Comparison of ENCODE assay signal across 8 cellular contexts in the genomic region with DNA sequence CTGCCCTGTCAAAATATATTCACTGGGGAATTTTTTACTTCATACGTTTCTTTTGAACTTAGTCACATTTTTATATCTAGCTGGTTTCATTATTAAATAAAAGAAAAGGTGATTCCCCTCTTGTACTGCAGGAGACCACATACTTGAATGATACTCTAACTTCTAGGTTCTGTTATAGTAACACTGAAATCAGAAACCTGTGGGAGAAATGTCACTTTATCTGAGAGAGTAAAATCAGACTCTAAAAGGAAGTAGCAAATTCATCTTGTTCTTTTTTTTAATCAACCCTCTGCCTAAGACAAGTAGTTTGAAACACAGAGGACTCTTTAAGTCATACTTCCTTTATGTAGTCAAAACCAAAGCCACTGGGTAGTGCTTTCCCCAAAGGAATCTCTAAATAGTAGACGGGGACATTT. TPM values are rescaled to one million over a fixed set of nuclear protein-coding genes. Genes with fewer than 3 reads are reported as not detected.
DNase-seq lines count a peak whose midpoint lies in the region; ATAC-seq and TF ChIP-seq lines count a peak whose summit lies in the region.

No MANE protein-coding gene starts in this region.

- H3K4me3 Mint-ChIP-seq in activated T-cell treated with anti-CD3 and anti-CD28 coated beads, Interleukin-2, amount 50 U/mL, for 24 hours, result peak overlapping the region; percentile 79
- peak overlapping the region; percentile 83 for H3K4me3 Mint-ChIP-seq in activated CD8-positive, alpha-beta T cell treated with anti-CD3 and anti-CD28 coated beads for 36 hours
- H3K4me3 Mint-ChIP-seq in stimulated activated naive CD8-positive, alpha-beta T cell treated with anti-CD3 and anti-CD28 coated beads, Interleukin-15, Interleukin-2, amounts not matched to agents 100 ng/mL and 50 ng/mL, for 24 hours, result peak overlapping the region; percentile 79
- H3K4me3 Mint-ChIP-seq in Calu3 (ENCODE audit: low read depth, unreplicated experiment), result no peak overlapping the region

- BruUV-seq in Calu3 (replicated peaks; lab: Mats Ljungman, UMichigan), result no TSS peak

- ATAC-seq in HG03135 (IDR thresholded peaks at IDR 0.05; ENCODE audit: unreplicated experiment), result peak; percentile 46
- peak; percentile 54 for ATAC-seq in activated CD8-positive, alpha-beta T cell treated with anti-CD3 and anti-CD28 coated beads for 36 hours

- intact Hi-C loops in activated CD8-positive, alpha-beta T cell treated with anti-CD3 and anti-CD28 coated beads for 36 hours (cut with micrococcal nuclease), result no loop called here
- intact Hi-C loops in Calu3 (cut with micrococcal nuclease; ENCODE audit: unreplicated experiment), result no loop called here

- DNase-seq in activated T-cell treated with anti-CD3 and anti-CD28 coated beads, Interleukin-2, amount 50 U/mL, for 24 hours, result no peak
- no peak for DNase-seq in activated T-cell treated with anti-CD3 and anti-CD28 coated beads for 4 hours
- DNase-seq in activated CD8-positive, alpha-beta T cell treated with anti-CD3 and anti-CD28 coated beads for 36 hours, result no peak
- no peak for DNase-seq in C1 segment of cervical spinal cord (lab: John Stamatoyannopoulos, UW)
- DNase-seq in GM03348 (ENCODE audit: low spot score), result no peak
- no peak for DNase-seq in Calu3

- H3K27ac Mint-ChIP-seq in activated T-cell treated with anti-CD3 and anti-CD28 coated beads, Interleukin-2, amount 50 U/mL, for 24 hours, result peak overlapping the region; percentile 99
- H3K27ac Mint-ChIP-seq in activated CD8-positive, alpha-beta T cell treated with anti-CD3 and anti-CD28 coated beads for 36 hours, result peak overlapping the region; percentile 97
- H3K27ac Mint-ChIP-seq in stimulated activated naive CD8-positive, alpha-beta T cell treated with anti-CD3 and anti-CD28 coated beads, Interleukin-15, Interleukin-2, amounts not matched to agents 100 ng/mL and 50 ng/mL, for 24 hours, result peak overlapping the region; percentile 97
- no peak overlapping the region for H3K27ac Mint-ChIP-seq in Calu3 (ENCODE audit: unreplicated experiment)

- no peak for TF ChIP-seq CTCF in activated CD8-positive, alpha-beta T cell treated with anti-CD3 and anti-CD28 coated beads for 36 hours (IDR thresholded peaks at IDR 0.05)
- TF ChIP-seq CTCF in Calu3 (IDR thresholded peaks at IDR 0.05; ENCODE audit: unreplicated experiment), result no peak

- H3K36me3 Mint-ChIP-seq in activated T-cell treated with anti-CD3 and anti-CD28 coated beads, Interleukin-2, amount 50 U/mL, for 24 hours (ENCODE audit: low read depth), result peaks cover 99% of the 10 kb centered on the region
- H3K36me3 Mint-ChIP-seq in activated CD8-positive, alpha-beta T cell treated with anti-CD3 and anti-CD28 coated beads for 36 hours (ENCODE audit: low read depth), result peaks cover 94% of the 10 kb centered on the region
- peaks cover 96% of the 10 kb centered on the region for H3K36me3 Mint-ChIP-seq in stimulated activated naive CD8-positive, alpha-beta T cell treated with anti-CD3 and anti-CD28 coated beads, Interleukin-15, Interleukin-2, amounts not matched to agents 100 ng/mL and 50 ng/mL, for 24 hours (ENCODE audit: low read depth)
- peaks cover 4% of the 10 kb centered on the region for H3K36me3 Mint-ChIP-seq in Calu3 (ENCODE audit: insufficient read depth, unreplicated experiment)

- H3K9me3 Mint-ChIP-seq in activated T-cell treated with anti-CD3 and anti-CD28 coated beads, Interleukin-2, amount 50 U/mL, for 24 hours, result no peaks in the 10 kb centered on the region
- no peaks in the 10 kb centered on the region for H3K9me3 Mint-ChIP-seq in activated CD8-positive, alpha-beta T cell treated with anti-CD3 and anti-CD28 coated beads for 36 hours
- H3K9me3 Mint-ChIP-seq in stimulated activated naive CD8-positive, alpha-beta T cell treated with anti-CD3 and anti-CD28 coated beads, Interleukin-15, Interleukin-2, amounts not matched to agents 100 ng/mL and 50 ng/mL, for 24 hours, result no peaks in the 10 kb centered on the region
- no peaks in the 10 kb centered on the region for H3K9me3 Mint-ChIP-seq in Calu3 (ENCODE audit: low read depth, unreplicated experiment)

- no peaks in the 10 kb centered on the region for H3K27me3 Mint-ChIP-seq in activated T-cell treated with anti-CD3 and anti-CD28 coated beads, Interleukin-2, amount 50 U/mL, for 24 hours
- no peaks in the 10 kb centered on the region for H3K27me3 Mint-ChIP-seq in activated CD8-positive, alpha-beta T cell treated with anti-CD3 and anti-CD28 coated beads for 36 hours
- no peaks in the 10 kb centered on the region for H3K27me3 Mint-ChIP-seq in stimulated activated naive CD8-positive, alpha-beta T cell treated with anti-CD3 and anti-CD28 coated beads, Interleukin-15, Interleukin-2, amounts not matched to agents 100 ng/mL and 50 ng/mL, for 24 hours
- H3K27me3 Mint-ChIP-seq in Calu3 (ENCODE audit: unreplicated experiment), result no peaks in the 10 kb centered on the region

- peaks cover 81% of the 10 kb centered on the region for H3K4me1 Mint-ChIP-seq in activated T-cell treated with anti-CD3 and anti-CD28 coated beads, Interleukin-2, amount 50 U/mL, for 24 hours (ENCODE audit: low read depth)
- H3K4me1 Mint-ChIP-seq in activated CD8-positive, alpha-beta T cell treated with anti-CD3 and anti-CD28 coated beads for 36 hours (ENCODE audit: low read depth), result peaks cover 66% of the 10 kb centered on the region
- peaks cover 91% of the 10 kb centered on the region for H3K4me1 Mint-ChIP-seq in stimulated activated naive CD8-positive, alpha-beta T cell treated with anti-CD3 and anti-CD28 coated beads, Interleukin-15, Interleukin-2, amounts not matched to agents 100 ng/mL and 50 ng/mL, for 24 hours (ENCODE audit: low read depth)
- peaks cover 7% of the 10 kb centered on the region for H3K4me1 Mint-ChIP-seq in Calu3 (ENCODE audit: low read depth, unreplicated experiment)

- CTCF ChIA-PET in activated CD8-positive, alpha-beta T cell treated with anti-CD3 and anti-CD28 coated beads for 36 hours (lab: Charles Lee), result interaction anchor here (0.7 to 2.0 kb wide), 6 partner anchors 8 to 186 kb away, joined by 3 to 5 read pairs (median 3); no protein-coding TSS in a partner anchor
- CTCF ChIA-PET in Calu3 (lab: Charles Lee), result no interaction called here

- POLR2A ChIA-PET in activated CD8-positive, alpha-beta T cell treated with anti-CD3 and anti-CD28 coated beads for 36 hours (lab: Charles Lee), result interaction anchor here (0.6 to 13.1 kb wide), 13 partner anchors 10 to 177 kb away, joined by 3 to 521 read pairs (median 5); no protein-coding TSS in a partner anchor

RNA-seq across cellular contexts. Expression of gene MRPL39, which starts 34.4 kb away (rescaled TPM):
- 10 to 100 TPM; 67.1 to 71.0 TPM for total RNA-seq in activated CD8-positive, alpha-beta T cell treated with anti-CD3 and anti-CD28 coated beads for 36 hours
- 20.0 and 20.6 TPM in 2 replicates for total RNA-seq in Calu3 (2022)
